ENCODE assay signal across 1 cellular context in genomic region chr1:18178125-18178524, GRCh38.
TF ChIP-seq lines count a peak whose summit lies in the region.

No MANE protein-coding gene starts in this region.

TF ChIP-seq in GM12878, 131 proteins besides CTCF, POLR2A, EP300 and RAD21:
- TF ChIP-seq RAD51 (IDR thresholded peaks at IDR 0.05) (no peak), MTA2 (IDR thresholded peaks at IDR 0.05; ENCODE audit: low read depth) (peak; percentile 48; the same call in 1 of the 2 replicates), SRF (IDR thresholded peaks at IDR 0.05; ENCODE audit: low read depth in 2 of 2, low read length in 2 of 2) (no peak), NR2C1 (IDR thresholded peaks at IDR 0.05) (no peak), DPF2 (IDR thresholded peaks at IDR 0.05) (peak; percentile 32; the same call in 1 of the 2 replicates), POU2F2 (IDR thresholded peaks at IDR 0.05; ENCODE audit: borderline replicate concordance, low read depth, low read length) (no peak), RUNX3 (IDR thresholded peaks at IDR 0.05; ENCODE audit: low read length) (0 out of 2 replicates have a peak, but pooled peaks have one; percentile 12), NR2F1 (conservative IDR thresholded peaks at IDR 0.05) (no peak), SREBF1 (IDR thresholded peaks at IDR 0.05; ENCODE audit: low read length) (no peak), TCF7 (IDR thresholded peaks at IDR 0.05; ENCODE audit: borderline replicate concordance) (no peak), GATAD2B (conservative IDR thresholded peaks at IDR 0.05; ENCODE audit: low read depth) (no peak), TARDBP (IDR thresholded peaks at IDR 0.05; ENCODE audit: borderline replicate concordance) (no peak), KLF5 (IDR thresholded peaks at IDR 0.05; ENCODE audit: partially characterized antibody) (no peak), CHD2 (IDR thresholded peaks at IDR 0.05; ENCODE audit: borderline replicate concordance, low read depth, low read length) (no peak), HDAC6 (IDR thresholded peaks at IDR 0.05; ENCODE audit: unreplicated experiment) (no peak), SPI1 (IDR thresholded peaks at IDR 0.05; ENCODE audit: borderline replicate concordance, insufficient read depth, low read depth, low read length) (peak; percentile 94), MYC (IDR thresholded peaks at IDR 0.05; ENCODE audit: insufficient read depth, insufficient read length, insufficient replicate concordance, low read length, severe bottlenecking) (no peak), EZH2 (IDR thresholded peaks at IDR 0.05; ENCODE audit: borderline replicate concordance, control insufficient read depth, low read depth, low read length) (no peak), ZSCAN29 (IDR thresholded peaks at IDR 0.05) (no peak), IRF4 (IDR thresholded peaks at IDR 0.05; ENCODE audit: low read depth, low read length) (no peak), ATF7 (IDR thresholded peaks at IDR 0.05; ENCODE audit: low read depth) (no peak), IKZF1 (conservative IDR thresholded peaks at IDR 0.05) (0 out of 2 replicates have a peak, but pooled peaks have one; percentile 19), MEF2A (IDR thresholded peaks at IDR 0.05; ENCODE audit: insufficient read depth, low read depth, low read length) (no peak)
- TF ChIP-seq, protein P1, sequence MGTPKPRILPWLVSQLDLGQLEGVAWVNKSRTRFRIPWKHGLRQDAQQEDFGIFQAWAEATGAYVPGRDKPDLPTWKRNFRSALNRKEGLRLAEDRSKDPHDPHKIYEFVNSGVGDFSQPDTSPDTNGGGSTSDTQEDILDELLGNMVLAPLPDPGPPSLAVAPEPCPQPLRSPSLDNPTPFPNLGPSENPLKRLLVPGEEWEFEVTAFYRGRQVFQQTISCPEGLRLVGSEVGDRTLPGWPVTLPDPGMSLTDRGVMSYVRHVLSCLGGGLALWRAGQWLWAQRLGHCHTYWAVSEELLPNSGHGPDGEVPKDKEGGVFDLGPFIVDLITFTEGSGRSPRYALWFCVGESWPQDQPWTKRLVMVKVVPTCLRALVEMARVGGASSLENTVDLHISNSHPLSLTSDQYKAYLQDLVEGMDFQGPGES (IDR thresholded peaks at IDR 0.05) = no peak
